In genomic region chr2:39685135-39685534, GRCh38 we compare ENCODE assay signal across 34 cellular contexts. TPM values are rescaled to one million over a fixed set of nuclear protein-coding genes. Genes with fewer than 3 reads are reported as not detected.
"Had no signal": no experiment of that assay in that cellular context is flagged by ENCODE, and none has a peak within 500 bp of the region (broad histone marks: within the 10 kb centered on the region; RNA-seq: fewer than 3 reads in every experiment).

No MANE protein-coding gene starts in this region.

- H3K27me3 ChIP-seq: ascending aorta, cardiac muscle cell, gastroesophageal sphincter, sigmoid colon, uterus had no signal

- H2AFZ ChIP-seq: parathyroid adenoma had no signal

- DNase-seq: activated CD4-positive, alpha-beta memory T cell treated with anti-CD3 and anti-CD28 coated beads for 36 hours; activated CD4-positive, alpha-beta T cell treated with anti-CD3 and anti-CD28 coated beads, Interleukin-2, amount 10 ng/mL, durations not matched to agents 24 days and 14 days; activated CD4-positive, CD25-positive, alpha-beta regulatory T cell treated with anti-CD3 and anti-CD28 coated beads, Interleukin-2, amount 50 U/mL, for 72 hours; activated CD8-positive, alpha-beta memory T cell treated with anti-CD3 and anti-CD28 coated beads, Interleukin-2, amount 50 U/mL, for 4 hours; activated effector memory CD4-positive, alpha-beta T cell treated with anti-CD3 and anti-CD28 coated beads, Interleukin-2, amount 50 U/mL, for 16 hours; activated naive CD4-positive, alpha-beta T cell treated with anti-CD3 and anti-CD28 coated beads, Interleukin-2, amount 10 ng/mL, durations not matched to agents 7 days and 5 days; activated naive CD8-positive, alpha-beta T cell treated with anti-CD3 and anti-CD28 coated beads, Interleukin-2, amount 10 ng/mL, durations not matched to agents 7 days and 5 days; activated T-cell treated with anti-CD3 and anti-CD28 coated beads, Interleukin-2, amount 50 U/mL, for 1 hour; dorsolateral prefrontal cortex; effector memory CD4-positive, alpha-beta T cell; erythroblast; hippocampal formation; left cardiac atrium; left ventricle myocardium superior; naive B cell; occipital lobe; psoas muscle; sigmoid colon; small intestine; stimulated activated CD4-positive, alpha-beta T cell treated with anti-CD3 and anti-CD28 coated beads, Interleukin-4, amount 100 ng/mL, for 24 hours; T-helper 17 cell; T1000; trophoblast cell; uterus had no signal

- H3K27ac ChIP-seq: ascending aorta, cardiac muscle cell, coronary artery, gastroesophageal sphincter, parathyroid adenoma, psoas muscle, sigmoid colon, thoracic aorta, uterus had no signal

- H3K4me1 ChIP-seq: gastroesophageal sphincter, parathyroid adenoma, sigmoid colon, uterus had no signal

- H3K79me2 ChIP-seq: parathyroid adenoma had no signal

- ATAC-seq: gastroesophageal sphincter; left cardiac atrium; left ventricle myocardium superior; psoas muscle; stimulated activated effector memory CD8-positive, alpha-beta T cell treated with anti-CD3 and anti-CD28 coated beads, Interleukin-12 subunit alpha, Interleukin-12 subunit beta, amount 100 ng/mL, for 72 hours; T-helper 17 cell had no signal

- H3K9me3 ChIP-seq: ascending aorta, psoas muscle, sigmoid colon, thoracic aorta, uterus had no signal

- FAIRE-seq: keratinocyte, small intestine had no signal

- H3K4me3 ChIP-seq: ascending aorta, cardiac muscle cell, coronary artery, gastroesophageal sphincter, psoas muscle, sigmoid colon, thoracic aorta, uterus had no signal

- H3K9ac ChIP-seq: parathyroid adenoma had no signal

- H3K36me3 ChIP-seq: ascending aorta, cardiac muscle cell, gastroesophageal sphincter, sigmoid colon, thoracic aorta, uterus had no signal

RNA-seq across cellular contexts. Expression of gene TMEM178A, which starts 19.4 kb away (rescaled TPM):
- total RNA-seq: activated CD4-positive, alpha-beta T cell treated with anti-CD3 and anti-CD28 coated beads, Interleukin-2, amount 10 ng/mL, durations not matched to agents 24 days and 14 days; activated CD8-positive, alpha-beta memory T cell treated with anti-CD3 and anti-CD28 coated beads for 36 hours; activated T-helper 1 cell treated with anti-CD3 and anti-CD28 coated beads, Interleukin-12 subunit alpha, Interleukin-12 subunit beta, Interleukin-2, Interleukin-4 antibody, amounts not matched to agents 30 ng/mL and 10 ng/mL and 1 ng/mL, durations not matched to agents 14 hours and 24 hours and 36 hours had no signal
